In genomic region chr2:101038455-101039255, GRCh38 we compare ENCODE assay signal across 9 cellular contexts. TPM values are rescaled to one million over a fixed set of nuclear protein-coding genes. Genes with fewer than 3 reads are reported as not detected.
DNase-seq lines count a peak whose midpoint lies in the region; ATAC-seq and TF ChIP-seq lines count a peak whose summit lies in the region.
"Had no signal": no experiment of that assay in that cellular context is flagged by ENCODE, and none has a peak within 500 bp of the region (broad histone marks: within the 10 kb centered on the region; RNA-seq: fewer than 3 reads in every experiment).

No MANE protein-coding gene starts in this region.

- peak overlapping the region; percentile 17 to 97 (median 97); a peak in 4 of 7 replicates for H3K27ac Mint-ChIP-seq in H9
- H3K27ac Mint-ChIP-seq: stimulated activated naive CD8-positive, alpha-beta T cell treated with anti-CD3 and anti-CD28 coated beads, Interleukin-15, Interleukin-2, amounts not matched to agents 100 ng/mL and 50 ng/mL, for 24 hours had no signal

- H3K27me3 Mint-ChIP-seq in H9 (ENCODE audit: low read depth) = no peaks in the 10 kb centered on the region
- H3K27me3 Mint-ChIP-seq: stimulated activated naive CD8-positive, alpha-beta T cell treated with anti-CD3 and anti-CD28 coated beads, Interleukin-15, Interleukin-2, amounts not matched to agents 100 ng/mL and 50 ng/mL, for 24 hours had no signal

- H3K4me1 ChIP-seq in BLaER1 treated with 17β-estradiol and CSF1 and Interleukin-3, amounts not matched to agents 10 nM and 100 nM = peaks cover 0 to 87% (median 46%) of the 10 kb centered on the region in 10 experiments; a peak in 17 of 20 replicates
- H3K4me1 ChIP-seq in H9 (ENCODE audit: insufficient read depth, low read length) = no peaks in the 10 kb centered on the region
- no peaks in the 10 kb centered on the region for H3K4me1 ChIP-seq in uterus

- H3K56ac ChIP-seq in H9 (ENCODE audit: insufficient read length, low read depth, low read length) = no peak overlapping the region

- H2BK20ac ChIP-seq in H9 (ENCODE audit: low read depth, low read length, poor library complexity, severe bottlenecking) = no peak overlapping the region

- no peak overlapping the region for H2BK12ac ChIP-seq in H9 (ENCODE audit: insufficient read length, low read depth, low read length)

- H3K23me2 ChIP-seq in H9 (ENCODE audit: insufficient read length, low read depth, low read length, poor library complexity, severe bottlenecking) = no peaks in the 10 kb centered on the region

- peak overlapping the region in 4 of 11 experiments; percentile 27 to 78 (median 47); a peak in 6 of 22 replicates for H3K27ac ChIP-seq in BLaER1 treated with 17β-estradiol and CSF1 and Interleukin-3, amounts not matched to agents 10 nM and 100 nM
- H3K27ac ChIP-seq in H9 (ENCODE audit: insufficient read length, low read depth, low read length) = no peak overlapping the region
- no peak overlapping the region for H3K27ac ChIP-seq in uterus

- H3K9ac ChIP-seq in BLaER1 treated with 17β-estradiol and CSF1 and Interleukin-3, amounts not matched to agents 10 nM and 100 nM = no peak overlapping the region
- H3K9ac ChIP-seq in H9 (ENCODE audit: extremely low read depth, insufficient read length, low read length) = no peak overlapping the region

- H3K18ac ChIP-seq in H9 (ENCODE audit: insufficient read length, low read depth, low read length) = peak overlapping the region; percentile 70

- H3K23ac ChIP-seq in H9 (ENCODE audit: insufficient read length, low read depth, low read length) = no peak overlapping the region

- H3K27me3 ChIP-seq in BLaER1 treated with 17β-estradiol and CSF1 and Interleukin-3, amounts not matched to agents 10 nM and 100 nM = no peaks in the 10 kb centered on the region
- H3K27me3 ChIP-seq in H9 (ENCODE audit: insufficient read depth, low read length) = no peaks in the 10 kb centered on the region
- H3K27me3 ChIP-seq in uterus = no peaks in the 10 kb centered on the region

- H4K8ac ChIP-seq in H9 (replicated peaks; ENCODE audit: insufficient read length, low read depth, low read length) = no peak overlapping the region

- intact Hi-C loops in uterus (cut with DNase I; ENCODE audit: low total_unique reads) = loop anchor here (10.0 kb wide), 1 partner anchor 116 kb away; the partner anchor contains the start of gene TBC1D8

- H3K4ac ChIP-seq in H9 (ENCODE audit: low read depth, low read length) = no peak overlapping the region

- H2BK15ac ChIP-seq in H9 (ENCODE audit: low read depth, low read length) = no peak overlapping the region

- peak; percentile 57 for DNase-seq in H9
- DNase-seq in T1000 (lab: John Stamatoyannopoulos, UW) = peak; percentile 3
- peak; percentile 11 for DNase-seq in iris pigment epithelial cell (ENCODE audit: low read depth)
- DNase-seq in iPS-NIHi11 (ENCODE audit: low spot score) = no peak
- no peak for DNase-seq in activated CD8-positive, alpha-beta memory T cell treated with anti-CD3 and anti-CD28 coated beads, Interleukin-2, amount 50 U/mL, for 4 hours
- no peak for DNase-seq in uterus

- H2AK5ac ChIP-seq in H9 (ENCODE audit: insufficient read length, low read length) = no peak overlapping the region

- H3K36me3 ChIP-seq in BLaER1 treated with 17β-estradiol and CSF1 and Interleukin-3, amounts not matched to agents 10 nM and 100 nM = peaks cover 0 to 74% (median 0%) of the 10 kb centered on the region in 11 experiments; a peak in 7 of 22 replicates
- H3K36me3 ChIP-seq in uterus = no peaks in the 10 kb centered on the region

- H4K20me1 ChIP-seq in BLaER1 treated with 17β-estradiol and CSF1 and Interleukin-3, amounts not matched to agents 10 nM and 100 nM = no peaks in the 10 kb centered on the region; a peak in 1 of 22 replicates
- H4K20me1 ChIP-seq in H9 (ENCODE audit: control insufficient read depth, insufficient read depth, insufficient read length) = no peaks in the 10 kb centered on the region

- H2BK120ac ChIP-seq in H9 (ENCODE audit: low read depth, low read length, poor library complexity, severe bottlenecking) = no peak overlapping the region

- H3K4me3 ChIP-seq in BLaER1 treated with 17β-estradiol and CSF1 and Interleukin-3, amounts not matched to agents 10 nM and 100 nM = no peak overlapping the region
- no peak overlapping the region for H3K4me3 ChIP-seq in uterus

- no peak for TF ChIP-seq POLR2A in uterus (IDR thresholded peaks at IDR 0.05)

- no peak overlapping the region for H3K14ac ChIP-seq in H9 (ENCODE audit: insufficient read depth, low read length)

- no CpG with 5 or more reads among the region's 21 CpGs for WGBS in H9 (ENCODE audit: extremely low coverage, insufficient read length, low lambda C conversion rate)

- peaks cover 20 to 34% (median 23%) of the 10 kb centered on the region in 3 experiments; a peak in 6 of 7 replicates for H3K36me3 Mint-ChIP-seq in H9 (ENCODE audit: insufficient read depth in 1 of 3, low read depth in 3 of 3)

- H3K9me3 ChIP-seq in BLaER1 treated with 17β-estradiol and CSF1 and Interleukin-3, amounts not matched to agents 10 nM and 100 nM (replicated peaks in 1 of 11) = peaks cover 0 to 8% (median 0%) of the 10 kb centered on the region in 11 experiments; a peak in 2 of 22 replicates
- no peaks in the 10 kb centered on the region for H3K9me3 ChIP-seq in H9 (ENCODE audit: control insufficient read depth, low read depth, low read length)
- no peaks in the 10 kb centered on the region for H3K9me3 ChIP-seq in uterus

- no peaks in the 10 kb centered on the region for H3K4me1 Mint-ChIP-seq in H9

- H4K91ac ChIP-seq in H9 (ENCODE audit: insufficient read length, low read depth, low read length) = no peak overlapping the region

- ATAC-seq in HG02981 (IDR thresholded peaks at IDR 0.05; ENCODE audit: unreplicated experiment) = no peak

- no peaks in the 10 kb centered on the region for H3K79me2 ChIP-seq in H9 (ENCODE audit: insufficient read depth, low read length)

- H2AFZ ChIP-seq in H9 (ENCODE audit: low read length) = no peak overlapping the region

- H2BK5ac ChIP-seq in H9 (ENCODE audit: insufficient read length, low read length) = no peak overlapping the region

- H4K5ac ChIP-seq in H9 (ENCODE audit: insufficient read length, low read depth, low read length) = peak overlapping the region; percentile 25

- H3K4me3 Mint-ChIP-seq in H9 = no peak overlapping the region; a peak in 1 of 5 replicates
- H3K4me3 Mint-ChIP-seq: stimulated activated naive CD8-positive, alpha-beta T cell treated with anti-CD3 and anti-CD28 coated beads, Interleukin-15, Interleukin-2, amounts not matched to agents 100 ng/mL and 50 ng/mL, for 24 hours had no signal

- H3K9me3 Mint-ChIP-seq in H9 = no peaks in the 10 kb centered on the region; a peak in 1 of 5 replicates
- H3K9me3 Mint-ChIP-seq: stimulated activated naive CD8-positive, alpha-beta T cell treated with anti-CD3 and anti-CD28 coated beads, Interleukin-15, Interleukin-2, amounts not matched to agents 100 ng/mL and 50 ng/mL, for 24 hours had no signal

- TF ChIP-seq CTCF in H9 (conservative IDR thresholded peaks at IDR 0.05) (peak; percentile 83), uterus (IDR thresholded peaks at IDR 0.05) (peak in 2 of 4 experiments; percentile 16 to 30)

- H3T11ph ChIP-seq in H9 (ENCODE audit: low read length) = no peak overlapping the region

- no peaks in the 10 kb centered on the region for H3K79me1 ChIP-seq in H9 (ENCODE audit: insufficient read depth, low read depth, low read length, poor library complexity, severe bottlenecking)

- peak overlapping the region in 6 of 11 experiments; percentile 24 to 85 (median 73); a peak in 12 of 22 replicates for H3K4me2 ChIP-seq in BLaER1 treated with 17β-estradiol and CSF1 and Interleukin-3, amounts not matched to agents 10 nM and 100 nM
- no peak overlapping the region for H3K4me2 ChIP-seq in H9 (ENCODE audit: insufficient read depth, insufficient read length, low read length)

RNA-seq across cellular contexts. Expression of gene RPL31, which starts 36.6 kb away (rescaled TPM):
- total RNA-seq in H9 (2021) = 1,893 and 1,918 TPM in 2 replicates
- total RNA-seq in uterus = 1,000 to 10,000 TPM in 3 of 4 donors, 100 to 1,000 TPM in 1; 918 to 2,301 (median 1,306) TPM

Comparison
In these comparisons a context has a peak if more than half of its experiments do, and no peak if none do; other contexts are left out.
1. DNase-seq: peak in H9 (single experiment), T1000 (single experiment) and iris pigment epithelial cell (single experiment); none in iPS-NIHi11 (single experiment), activated CD8-positive, alpha-beta memory T cell treated with anti-CD3 and anti-CD28 coated beads, Interleukin-2, amount 50 U/mL, for 4 hours (single experiment) and uterus (0 of 2).